ENCODE assay signal across 9 cellular contexts in genomic region chrX:129984196-129984962, GRCh38. TPM values are rescaled to one million over a fixed set of nuclear protein-coding genes. Genes with fewer than 3 reads are reported as not detected.
DNase-seq lines count a peak whose midpoint lies in the region; ATAC-seq, FAIRE-seq and TF ChIP-seq lines count a peak whose summit lies in the region.
"Had no signal": no experiment of that assay in that cellular context is flagged by ENCODE, and none has a peak within 500 bp of the region (broad histone marks: within the 10 kb centered on the region; RNA-seq: fewer than 3 reads in every experiment).

No MANE protein-coding gene starts in this region.

- intact Hi-C loops in K562 (cut with micrococcal nuclease) (no loop called here), left lung (cut with DNase I) (no loop called here)

- H3K4me3 ChIP-seq in K562 (peak overlapping the region; percentile 53), left lung (peak overlapping the region in 1 of 2 donors; percentile 36), subcutaneous abdominal adipose tissue (ENCODE audit: low read depth in 1 of 5, low read length in 5 of 5) (peak overlapping the region; percentile 49 to 70 (median 55))

- TF ChIP-seq CTCF in K562 (IDR thresholded peaks at IDR 0.05 in 2 of 3, conservative IDR thresholded peaks at IDR 0.05 in 1 of 3; ENCODE audit: insufficient read depth in 2 of 3, low read depth in 1 of 3, low read length in 3 of 3) (no peak), left lung (IDR thresholded peaks at IDR 0.05) (no peak)

- TF ChIP-seq POLR2A in K562 (conservative IDR thresholded peaks at IDR 0.05) = no peak

- H3K27me3 ChIP-seq in K562 (ENCODE audit: control insufficient read depth in 2 of 2, insufficient read depth in 2 of 2, low read length in 2 of 2) (no peaks in the 10 kb centered on the region), left lung (no peaks in the 10 kb centered on the region), subcutaneous abdominal adipose tissue (ENCODE audit: control insufficient read depth in 5 of 5, insufficient read depth in 4 of 5, low read length in 5 of 5) (peaks cover 0 to 3% (median 0%) of the 10 kb centered on the region in 5 donors)

- FAIRE-seq in K562 (lab: Jason Lieb, UNC) = peak; percentile 23
- FAIRE-seq: A204.1 had no signal

- in situ Hi-C loops in K562 (cut with MboI) = no loop called here

- TF ChIP-seq EP300 in K562 (IDR thresholded peaks at IDR 0.05; ENCODE audit: low read length) = no peak

- no peaks in the 10 kb centered on the region for H3K9me3 ChIP-seq in K562 (replicated peaks; ENCODE audit: control insufficient read depth, insufficient read depth, low read depth, low read length)
- H3K9me3 ChIP-seq in left lung = no peaks in the 10 kb centered on the region
- H3K9me3 ChIP-seq in subcutaneous abdominal adipose tissue (ENCODE audit: control insufficient read depth in 5 of 5, low read length in 5 of 5) = no peaks in the 10 kb centered on the region

- peak overlapping the region; percentile 82 for H3K4me2 ChIP-seq in K562 (ENCODE audit: insufficient read depth, low read length)

- no TSS peak for BruUV-seq in K562 (replicated peaks; lab: Mats Ljungman, UMichigan)

- peaks cover 12% of the 10 kb centered on the region; the same call in 1 of the 2 replicates for H4K20me1 ChIP-seq in K562 (replicated peaks; ENCODE audit: control insufficient read depth, insufficient read depth, low read length)

- peak overlapping the region; percentile 67 to 91 for H3K9ac ChIP-seq in K562 (ENCODE audit: insufficient read depth in 1 of 2, low read depth in 2 of 2, low read length in 2 of 2)
- peak overlapping the region in 3 of 5 donors; percentile 37 to 68 (median 45) for H3K9ac ChIP-seq in subcutaneous abdominal adipose tissue (ENCODE audit: low read length in 5 of 5)

- H3K27ac ChIP-seq in K562 (ENCODE audit: extremely low read depth, low read depth, low read length) = peak overlapping the region; percentile 68; the same call in 2 of the 3 replicates
- H3K27ac ChIP-seq in left lung = no peak overlapping the region
- H3K27ac ChIP-seq in subcutaneous abdominal adipose tissue (ENCODE audit: low read depth, low read length) = no peak overlapping the region

- H3K9me1 ChIP-seq in K562 (ENCODE audit: control insufficient read depth, insufficient read depth, low read length) = peaks cover 2% of the 10 kb centered on the region

- CTCF ChIA-PET in K562 (lab: Yijun Ruan, JAX; ENCODE audit: low intra/inter-chr PET ratio) = no interaction called here

- peaks cover 10 to 28% of the 10 kb centered on the region in 2 experiments; a peak in 4 of 5 replicates for H3K4me1 ChIP-seq in K562 (replicated peaks in 1 of 2; ENCODE audit: control insufficient read depth in 2 of 2, insufficient read depth in 2 of 2, low read length in 2 of 2)
- no peaks in the 10 kb centered on the region for H3K4me1 ChIP-seq in left lung
- H3K4me1 ChIP-seq in subcutaneous abdominal adipose tissue (ENCODE audit: control insufficient read depth in 5 of 5, insufficient read depth in 5 of 5, low read length in 5 of 5) = peaks cover 0 to 20% (median 13%) of the 10 kb centered on the region in 5 donors

- DNase-seq in DMS53 (lab: John Stamatoyannopoulos, UW) (peak; percentile 58), DMS53 treated with DMSO at 0.1 percent for 48 hours (lab: John Stamatoyannopoulos, UW; ENCODE audit: unreplicated experiment) (no peak), RPMI8226 (peak; percentile 19), K562 (ENCODE audit: extremely low read depth in 1 of 4, low spot score in 3 of 4) (peak; percentile 50 to 75 (median 72)), left lung (peak; percentile 48 to 85), SHP77 treated with DMSO at 0.1 percent for 48 hours (lab: John Stamatoyannopoulos, UW) (no peak)

- POLR2A ChIA-PET in K562 (lab: Yijun Ruan, JAX) = interaction anchor here (0.7 to 1.4 kb wide), 2 partner anchors 8 to 39 kb away, joined by 3 to 4 read pairs; no protein-coding TSS in a partner anchor

- WGBS in K562 (ENCODE audit: insufficient coverage, low coverage, missing lambda C conversion rate) = 2% methylated on average over 18 of the region's 63 CpGs

- H3K79me2 ChIP-seq in K562 (ENCODE audit: control insufficient read depth, insufficient read depth, low read length) = peaks cover 47% of the 10 kb centered on the region

- peak; percentile 7 for ATAC-seq in K562
- ATAC-seq in left lung = peak; percentile 2
- no peak for ATAC-seq in GM21528 (IDR thresholded peaks at IDR 0.05; ENCODE audit: low FRiP score, unreplicated experiment)

- TF ChIP-seq RAD21 in K562 (CRISPR knock-in tag; conservative IDR thresholded peaks at IDR 0.05 in 1 of 2, IDR thresholded peaks at IDR 0.05 in 1 of 2) = 0 out of 4 replicates have a peak, but pooled peaks of 1 of the 2 experiments have one; percentile 11

- H2AFZ ChIP-seq in K562 (ENCODE audit: low read depth, low read length) = peak overlapping the region; percentile 68; the same call in 1 of the 2 replicates

- H3K36me3 ChIP-seq in K562 (ENCODE audit: control insufficient read depth, insufficient read depth, low read length) = peaks cover 7% of the 10 kb centered on the region; the same call in 2 of the 3 replicates
- H3K36me3 ChIP-seq in left lung = no peaks in the 10 kb centered on the region
- H3K36me3 ChIP-seq in subcutaneous abdominal adipose tissue (ENCODE audit: control insufficient read depth in 5 of 5, insufficient read depth in 5 of 5, low read length in 5 of 5) = no peaks in the 10 kb centered on the region

TF ChIP-seq in K562, 482 proteins besides CTCF, POLR2A, EP300 and RAD21 (continues in another document):
- TF ChIP-seq MNT (conservative IDR thresholded peaks at IDR 0.05) (peak in 1 of 2 experiments; percentile 28; a peak in 1 of 4 replicates), FUS (optimal IDR thresholded peaks at IDR 0.05; ENCODE audit: low read depth, low read length) (no peak), CXXC5 (CRISPR knock-in tag; IDR thresholded peaks at IDR 0.05) (0 out of 2 replicates have a peak, but pooled peaks have one; percentile 16), E2F6 (IDR thresholded peaks at IDR 0.05; ENCODE audit: borderline replicate concordance in 1 of 2, extremely low read depth in 1 of 2, insufficient read depth in 1 of 2, insufficient read length in 1 of 2, low read depth in 1 of 2, low read length in 1 of 2, poor library complexity in 1 of 2, severe bottlenecking in 1 of 2) (peak; percentile 38 to 72)

RNA-seq across cellular contexts. Expression of gene BCORL1, which starts 1.9 kb away (rescaled TPM):
- 14.0 and 23.7 TPM in 2 replicates for total RNA-seq in K562 (2011; cell fraction: chromatin; rRNA removed; ENCODE audit: low replicate concordance)
- total RNA-seq in K562 (2011; cell fraction: nucleolus; rRNA removed) = 8.3 TPM in 2 replicates
- 9.8 and 10.6 TPM in 2 replicates for total RNA-seq in K562 (2011; cell fraction: nucleoplasm; rRNA removed)
- total RNA-seq in K562 (2014; rRNA removed) = 3.3 and 4.5 TPM in 2 replicates
- total RNA-seq in K562 (2014; rRNA removed; fragmentation: Illumina TruSeq; extraction: Trizol) = 1.4 and 2.1 TPM in 2 replicates
- 2.1 and 3.3 TPM in 2 replicates for total RNA-seq in K562 (2015; rRNA removed; fragmentation: Illumina TruSeq; extraction: Trizol)
- 26.2 and 29.6 TPM in 2 replicates for total RNA-seq in K562 (2021)
- polyA plus RNA-seq in K562 (2011; rRNA removed) = 1.0 and 1.7 TPM in 2 replicates
- 1.1 and 1.2 TPM in 2 replicates for polyA plus RNA-seq in K562 (2011; cell fraction: cytosol; rRNA removed)
- 4.0 and 5.7 TPM in 2 replicates for polyA plus RNA-seq in K562 (2011; cell fraction: nucleus; rRNA removed)
- polyA plus RNA-seq in K562 (2012) = 9.5 and 11.9 TPM in 2 replicates
- polyA plus RNA-seq in K562 (2014; fragmentation: Illumina TruSeq; extraction: Trizol) = 16.2 and 18.2 TPM in 2 replicates
- polyA plus RNA-seq in K562 (2014; fragmentation: Nextera tagmentation; extraction: Ambion mirVana) = under 1 TPM; 0.48 to 0.55 TPM
- polyA plus RNA-seq in K562 (2014; rRNA removed) = 4.3 and 5.0 TPM in 2 replicates
- 1.8 and 2.1 TPM in 2 replicates for polyA minus RNA-seq in K562 (2011; rRNA and poly(A)+ RNA removed)
- polyA minus RNA-seq in K562 (2011; cell fraction: cytosol; rRNA and poly(A)+ RNA removed) = 7.8 and 13.0 TPM in 2 replicates
- polyA minus RNA-seq in K562 (2011; cell fraction: nucleus; rRNA and poly(A)+ RNA removed) = 3.2 and 3.4 TPM in 2 replicates
- total RNA-seq in left lung = 10 to 100 TPM; 12.1 to 14.3 TPM

Comparison
In these comparisons a context has a peak if more than half of its experiments do, and no peak if none do; other contexts are left out.
1. DNase-seq: peak in DMS53 (single experiment), RPMI8226 (single experiment), K562 (4 of 4) and left lung (2 of 2); none in DMS53 treated with DMSO at 0.1 percent for 48 hours (single experiment) and SHP77 treated with DMSO at 0.1 percent for 48 hours (single experiment).